Comparison of ENCODE assay signal across 16 cellular contexts in the genomic region with DNA sequence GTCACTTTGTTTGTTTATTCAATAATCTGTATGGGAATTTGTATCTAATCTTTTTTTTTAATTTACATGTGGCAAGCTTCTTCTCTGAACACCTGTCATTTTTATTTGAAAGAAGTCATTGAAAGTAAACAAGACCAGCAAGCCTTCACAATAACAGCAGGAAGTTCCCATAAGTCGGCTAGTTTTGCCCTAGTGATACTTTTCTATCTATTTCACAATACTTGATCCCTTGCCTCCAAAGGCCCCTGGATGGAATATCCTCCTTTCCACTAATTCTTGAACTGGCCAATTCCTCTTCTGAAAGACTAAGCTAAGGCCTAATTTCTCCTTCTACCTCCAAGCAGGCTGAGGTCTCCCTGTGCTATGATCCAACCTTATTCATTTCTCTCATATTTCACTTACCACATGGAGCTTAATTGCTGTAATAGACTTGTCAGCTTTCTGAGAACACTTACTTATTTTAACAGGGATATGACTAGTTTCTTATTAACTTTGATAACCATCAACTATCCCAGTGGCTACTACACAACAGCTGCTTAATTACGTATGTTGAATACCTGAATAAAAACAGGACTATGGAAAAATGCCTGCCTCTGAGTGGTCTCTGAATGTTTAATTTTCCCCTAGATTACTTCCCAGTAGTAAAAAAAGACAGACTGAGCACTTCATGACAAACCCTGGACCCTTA.
"Had no signal": no experiment of that assay in that cellular context is flagged by ENCODE, and none has a peak within 500 bp of the region (broad histone marks: within the 10 kb centered on the region; RNA-seq: fewer than 3 reads in every experiment).

No MANE protein-coding gene starts in this region.

- H3K36me3 ChIP-seq: adrenal gland, esophagus muscularis mucosa, lower lobe of right lung, neural progenitor cell, thyroid gland had no signal

- DNase-seq: activated CD4-positive, alpha-beta memory T cell treated with anti-CD3 and anti-CD28 coated beads for 36 hours; activated CD4-positive, alpha-beta T cell treated with anti-CD3 and anti-CD28 coated beads for 36 hours; activated CD8-positive, alpha-beta memory T cell treated with anti-CD3 and anti-CD28 coated beads, Interleukin-2, amount 10 ng/mL, durations not matched to agents 7 days and 5 days; activated T-cell treated with anti-CD3 and anti-CD28 coated beads, Interleukin-2, amount 50 U/mL, for 1 hour; adrenal gland; caudate nucleus; lower lobe of right lung; midbrain; T-helper 17 cell; thyroid gland had no signal

- FAIRE-seq: colon, endometrium, urothelium cell line had no signal

- H3K4me3 ChIP-seq: adrenal gland, esophagus muscularis mucosa, lower lobe of right lung, neural progenitor cell, thyroid gland had no signal

- H2AFZ ChIP-seq: neural progenitor cell had no signal

- H3K9me3 ChIP-seq: adrenal gland, esophagus muscularis mucosa, lower lobe of right lung, thyroid gland had no signal

- H3K4me1 ChIP-seq: adrenal gland, lower lobe of right lung, neural progenitor cell, thyroid gland had no signal

- H3K4me2 ChIP-seq: neural progenitor cell had no signal

- H3K27ac ChIP-seq: adrenal gland, esophagus muscularis mucosa, lower lobe of right lung, neural progenitor cell, thyroid gland had no signal

- ATAC-seq: activated CD4-positive, alpha-beta T cell treated with anti-CD3 and anti-CD28 coated beads for 36 hours; activated CD8-positive, alpha-beta memory T cell treated with anti-CD3 and anti-CD28 coated beads, Interleukin-2, amount 10 ng/mL, durations not matched to agents 7 days and 5 days; lower lobe of right lung; stimulated activated memory B cell treated with anti-CD40 and anti-IgM and Interleukin-4, amounts not matched to agents 10 μg/mL and 1 μg/mL and 100 μg/mL, for 72 hours; T-helper 17 cell had no signal

- H3K27me3 ChIP-seq: adrenal gland, esophagus muscularis mucosa, neural progenitor cell, thyroid gland had no signal

- H3K9ac ChIP-seq: neural progenitor cell had no signal
